In genomic region chr2:54665436-54665856, GRCh38 we compare ENCODE assay signal across 8 cellular contexts. TPM values are rescaled to one million over a fixed set of nuclear protein-coding genes. Genes with fewer than 3 reads are reported as not detected.
DNase-seq lines count a peak whose midpoint lies in the region; ATAC-seq and TF ChIP-seq lines count a peak whose summit lies in the region.

No MANE protein-coding gene starts in this region.

- no peak overlapping the region for H3K4me3 Mint-ChIP-seq in memory B cell

- peaks cover 40% of the 10 kb centered on the region for H3K36me3 Mint-ChIP-seq in memory B cell

- peaks cover 4% of the 10 kb centered on the region for H3K4me1 Mint-ChIP-seq in memory B cell

- H3K36me3 ChIP-seq in colonic mucosa: peaks cover 21% of the 10 kb centered on the region

- no peaks in the 10 kb centered on the region for H3K9me3 Mint-ChIP-seq in memory B cell

- DNase-seq in G401 (ENCODE audit: low spot score): peak; percentile 50
- DNase-seq in HuH-7 (ENCODE audit: low spot score): peak; percentile 75
- peak; percentile 54 for DNase-seq in colonic mucosa
- peak; percentile 20 to 48 for DNase-seq in memory B cell (ENCODE audit: low spot score in 2 of 2)
- peak in 4 of 49 donors; percentile 6 to 44 (median 12) for DNase-seq in substantia nigra (lab: John Stamatoyannopoulos, UW)
- DNase-seq in T1000 (lab: John Stamatoyannopoulos, UW): no peak

- H3K4me1 ChIP-seq in colonic mucosa: no peaks in the 10 kb centered on the region

- peak overlapping the region; percentile 58 for H3K27ac Mint-ChIP-seq in memory B cell

- in situ Hi-C loops in G401 (cut with HindIII; ENCODE audit: low sequenced_read_pairs): no loop called here

- H3K27me3 Mint-ChIP-seq in memory B cell: no peaks in the 10 kb centered on the region

- H3K27ac ChIP-seq in colonic mucosa (peak overlapping the region; percentile 45), substantia nigra (ENCODE audit: low read depth, low read length, poor library complexity, severe bottlenecking) (peak overlapping the region; percentile 94)

- ATAC-seq in SK-N-SH treated with all-trans-retinoic acid at 6 μM for 48 hours (peak; percentile 70; the same call in 2 of the 3 replicates), memory B cell (ENCODE audit: low read depth) (peak; percentile 73), GM21526 (IDR thresholded peaks at IDR 0.05; ENCODE audit: low FRiP score, unreplicated experiment) (no peak)

- no peaks in the 10 kb centered on the region for H3K27me3 ChIP-seq in colonic mucosa

- peak; percentile 66 for TF ChIP-seq CTCF in colonic mucosa (IDR thresholded peaks at IDR 0.05)

- H3K4me3 ChIP-seq in colonic mucosa: no peak overlapping the region

- H3K9me3 ChIP-seq in colonic mucosa: no peaks in the 10 kb centered on the region

- intact Hi-C loops in colonic mucosa (cut with DNase I): loop anchor here (5.0 to 10.0 kb wide), 2 partner anchors 42 to 169 kb away; no protein-coding TSS in a partner anchor

- no peak overlapping the region for H3K9ac ChIP-seq in colonic mucosa (ENCODE audit: low read depth in 2 of 2, low read length in 2 of 2)

TF ChIP-seq in SK-N-SH treated with all-trans-retinoic acid at 6 μM for 48 hours, 23 proteins besides CTCF, POLR2A, EP300 and RAD21:
- TF ChIP-seq ZNF565 (CRISPR knock-in tag; conservative IDR thresholded peaks at IDR 0.05; ENCODE audit: low read depth) (no peak), CSDC2 (CRISPR knock-in tag; IDR thresholded peaks at IDR 0.05) (no peak), ZC3H10 (CRISPR knock-in tag; IDR thresholded peaks at IDR 0.05) (no peak), ARNTL (CRISPR knock-in tag; IDR thresholded peaks at IDR 0.05; ENCODE audit: borderline replicate concordance, low read depth) (no peak), PATZ1 (CRISPR knock-in tag; IDR thresholded peaks at IDR 0.05; ENCODE audit: borderline replicate concordance) (no peak), OSR1 (CRISPR knock-in tag; IDR thresholded peaks at IDR 0.05) (no peak), ISL1 (CRISPR knock-in tag; IDR thresholded peaks at IDR 0.05) (no peak), TCF4 (CRISPR knock-in tag; IDR thresholded peaks at IDR 0.05; ENCODE audit: borderline replicate concordance) (no peak), ZFP30 (CRISPR knock-in tag; IDR thresholded peaks at IDR 0.05) (no peak), BACH2 (CRISPR knock-in tag; IDR thresholded peaks at IDR 0.05; ENCODE audit: borderline replicate concordance) (no peak), GLIS3 (CRISPR knock-in tag; IDR thresholded peaks at IDR 0.05) (no peak), PPARA (CRISPR knock-in tag; IDR thresholded peaks at IDR 0.05; ENCODE audit: borderline replicate concordance) (no peak), ESRRG (CRISPR knock-in tag; IDR thresholded peaks at IDR 0.05) (no peak), ZNF8 (CRISPR knock-in tag; IDR thresholded peaks at IDR 0.05) (no peak), TOX (CRISPR knock-in tag; IDR thresholded peaks at IDR 0.05; ENCODE audit: borderline replicate concordance) (no peak), ZFP3 (CRISPR knock-in tag; IDR thresholded peaks at IDR 0.05) (no peak)
- TF ChIP-seq, protein P1, sequence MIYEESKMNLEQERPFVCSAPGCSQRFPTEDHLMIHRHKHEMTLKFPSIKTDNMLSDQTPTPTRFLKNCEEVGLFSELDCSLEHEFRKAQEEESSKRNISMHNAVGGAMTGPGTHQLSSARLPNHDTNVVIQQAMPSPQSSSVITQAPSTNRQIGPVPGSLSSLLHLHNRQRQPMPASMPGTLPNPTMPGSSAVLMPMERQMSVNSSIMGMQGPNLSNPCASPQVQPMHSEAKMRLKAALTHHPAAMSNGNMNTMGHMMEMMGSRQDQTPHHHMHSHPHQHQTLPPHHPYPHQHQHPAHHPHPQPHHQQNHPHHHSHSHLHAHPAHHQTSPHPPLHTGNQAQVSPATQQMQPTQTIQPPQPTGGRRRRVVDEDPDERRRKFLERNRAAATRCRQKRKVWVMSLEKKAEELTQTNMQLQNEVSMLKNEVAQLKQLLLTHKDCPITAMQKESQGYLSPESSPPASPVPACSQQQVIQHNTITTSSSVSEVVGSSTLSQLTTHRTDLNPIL (CRISPR knock-in tag; IDR thresholded peaks at IDR 0.05; ENCODE audit: low read depth): no peak
- TF ChIP-seq, protein P2, sequence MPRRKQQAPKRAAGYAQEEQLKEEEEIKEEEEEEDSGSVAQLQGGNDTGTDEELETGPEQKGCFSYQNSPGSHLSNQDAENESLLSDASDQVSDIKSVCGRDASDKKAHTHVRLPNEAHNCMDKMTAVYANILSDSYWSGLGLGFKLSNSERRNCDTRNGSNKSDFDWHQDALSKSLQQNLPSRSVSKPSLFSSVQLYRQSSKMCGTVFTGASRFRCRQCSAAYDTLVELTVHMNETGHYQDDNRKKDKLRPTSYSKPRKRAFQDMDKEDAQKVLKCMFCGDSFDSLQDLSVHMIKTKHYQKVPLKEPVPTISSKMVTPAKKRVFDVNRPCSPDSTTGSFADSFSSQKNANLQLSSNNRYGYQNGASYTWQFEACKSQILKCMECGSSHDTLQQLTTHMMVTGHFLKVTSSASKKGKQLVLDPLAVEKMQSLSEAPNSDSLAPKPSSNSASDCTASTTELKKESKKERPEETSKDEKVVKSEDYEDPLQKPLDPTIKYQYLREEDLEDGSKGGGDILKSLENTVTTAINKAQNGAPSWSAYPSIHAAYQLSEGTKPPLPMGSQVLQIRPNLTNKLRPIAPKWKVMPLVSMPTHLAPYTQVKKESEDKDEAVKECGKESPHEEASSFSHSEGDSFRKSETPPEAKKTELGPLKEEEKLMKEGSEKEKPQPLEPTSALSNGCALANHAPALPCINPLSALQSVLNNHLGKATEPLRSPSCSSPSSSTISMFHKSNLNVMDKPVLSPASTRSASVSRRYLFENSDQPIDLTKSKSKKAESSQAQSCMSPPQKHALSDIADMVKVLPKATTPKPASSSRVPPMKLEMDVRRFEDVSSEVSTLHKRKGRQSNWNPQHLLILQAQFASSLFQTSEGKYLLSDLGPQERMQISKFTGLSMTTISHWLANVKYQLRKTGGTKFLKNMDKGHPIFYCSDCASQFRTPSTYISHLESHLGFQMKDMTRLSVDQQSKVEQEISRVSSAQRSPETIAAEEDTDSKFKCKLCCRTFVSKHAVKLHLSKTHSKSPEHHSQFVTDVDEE (CRISPR knock-in tag; IDR thresholded peaks at IDR 0.05): no peak
- TF ChIP-seq, protein P3, sequence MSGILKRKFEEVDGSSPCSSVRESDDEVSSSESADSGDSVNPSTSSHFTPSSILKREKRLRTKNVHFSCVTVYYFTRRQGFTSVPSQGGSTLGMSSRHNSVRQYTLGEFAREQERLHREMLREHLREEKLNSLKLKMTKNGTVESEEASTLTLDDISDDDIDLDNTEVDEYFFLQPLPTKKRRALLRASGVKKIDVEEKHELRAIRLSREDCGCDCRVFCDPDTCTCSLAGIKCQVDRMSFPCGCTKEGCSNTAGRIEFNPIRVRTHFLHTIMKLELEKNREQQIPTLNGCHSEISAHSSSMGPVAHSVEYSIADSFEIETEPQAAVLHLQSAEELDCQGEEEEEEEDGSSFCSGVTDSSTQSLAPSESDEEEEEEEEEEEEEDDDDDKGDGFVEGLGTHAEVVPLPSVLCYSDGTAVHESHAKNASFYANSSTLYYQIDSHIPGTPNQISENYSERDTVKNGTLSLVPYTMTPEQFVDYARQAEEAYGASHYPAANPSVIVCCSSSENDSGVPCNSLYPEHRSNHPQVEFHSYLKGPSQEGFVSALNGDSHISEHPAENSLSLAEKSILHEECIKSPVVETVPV (CRISPR knock-in tag; IDR thresholded peaks at IDR 0.05): no peak
- TF ChIP-seq, protein P4, sequence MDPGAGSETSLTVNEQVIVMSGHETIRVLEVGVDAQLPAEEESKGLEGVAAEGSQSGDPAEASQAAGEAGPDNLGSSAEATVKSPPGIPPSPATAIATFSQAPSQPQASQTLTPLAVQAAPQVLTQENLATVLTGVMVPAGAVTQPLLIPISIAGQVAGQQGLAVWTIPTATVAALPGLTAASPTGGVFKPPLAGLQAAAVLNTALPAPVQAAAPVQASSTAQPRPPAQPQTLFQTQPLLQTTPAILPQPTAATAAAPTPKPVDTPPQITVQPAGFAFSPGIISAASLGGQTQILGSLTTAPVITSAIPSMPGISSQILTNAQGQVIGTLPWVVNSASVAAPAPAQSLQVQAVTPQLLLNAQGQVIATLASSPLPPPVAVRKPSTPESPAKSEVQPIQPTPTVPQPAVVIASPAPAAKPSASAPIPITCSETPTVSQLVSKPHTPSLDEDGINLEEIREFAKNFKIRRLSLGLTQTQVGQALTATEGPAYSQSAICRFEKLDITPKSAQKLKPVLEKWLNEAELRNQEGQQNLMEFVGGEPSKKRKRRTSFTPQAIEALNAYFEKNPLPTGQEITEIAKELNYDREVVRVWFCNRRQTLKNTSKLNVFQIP (CRISPR knock-in tag; IDR thresholded peaks at IDR 0.05; ENCODE audit: borderline replicate concordance, low read depth): no peak
TF ChIP-seq in SK-N-SH treated with all-trans-retinoic acid at 6 μM for 48 hours: peak in this region for 0.

RNA-seq across cellular contexts. Expression of gene EML6, which starts 58.0 kb away (rescaled TPM):
- 0.20 and 4.2 TPM in 2 replicates for total RNA-seq in G401 (2014; rRNA removed; shearing (Covaris generic))
- total RNA-seq in colonic mucosa: 1 to 10 TPM; 2.1 to 2.5 TPM
